In the genomic region with DNA sequence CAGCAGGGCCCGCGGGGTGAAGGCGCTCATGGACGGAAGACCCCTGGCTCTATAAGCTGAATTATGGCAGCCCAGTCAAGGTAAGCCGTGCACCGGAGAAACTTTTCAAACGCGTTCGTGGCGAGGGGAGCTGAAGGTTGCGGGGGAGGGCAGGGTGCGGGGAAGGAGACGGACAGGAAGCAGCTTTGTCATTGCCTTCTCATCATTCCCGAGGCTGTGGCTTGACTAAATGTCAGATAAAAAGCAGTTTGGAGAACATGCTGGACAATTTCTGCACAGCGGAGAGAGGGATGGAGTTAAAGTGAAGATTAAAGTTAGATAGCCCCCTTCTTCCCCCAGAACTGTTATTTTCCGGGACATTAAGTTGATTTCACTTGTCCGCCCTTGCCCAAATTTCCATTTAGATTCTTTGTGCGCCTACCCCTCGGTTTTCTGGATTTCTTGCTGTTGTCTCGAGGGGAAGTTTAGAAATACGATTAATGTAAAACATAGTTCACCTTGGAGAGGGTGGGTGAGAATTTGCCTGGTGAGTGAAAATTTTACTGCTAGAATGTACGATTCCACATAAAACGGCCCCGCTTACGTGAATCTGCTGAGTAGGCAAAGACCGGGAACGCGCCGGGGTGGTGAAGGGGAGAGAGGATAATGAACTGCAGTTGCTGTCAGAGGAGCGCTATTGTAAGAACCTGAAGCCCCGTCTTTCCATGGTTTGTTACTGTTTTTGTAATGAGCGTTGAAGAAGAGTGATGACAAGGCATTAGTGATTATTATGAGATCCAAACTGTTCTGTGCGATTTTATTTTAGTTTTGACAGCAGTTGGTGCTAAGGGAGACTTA, we compare ENCODE assay signal across 8 cellular contexts.
DNase-seq lines count a peak whose midpoint lies in the region; TF ChIP-seq lines count a peak whose summit lies in the region.

No MANE protein-coding gene starts in this region.

- H3K27ac ChIP-seq in PC-9 (peak overlapping the region; percentile 85), urinary bladder (ENCODE audit: low read depth) (peak overlapping the region; percentile 97)

- H3K79me2 ChIP-seq in PC-9 (ENCODE audit: low read depth), result peaks cover 43% of the 10 kb centered on the region

- no peak for TF ChIP-seq CTCF in PC-9 (conservative IDR thresholded peaks at IDR 0.05)

- H3K36me3 ChIP-seq in PC-9 (ENCODE audit: low read depth) (no peaks in the 10 kb centered on the region), urinary bladder (ENCODE audit: insufficient read depth) (no peaks in the 10 kb centered on the region)

- CTCF ChIA-PET in HEK293T (lab: Yijun Ruan, JAX) (interaction anchor here (1.0 to 1.9 kb wide), 2 partner anchors 36 to 85 kb away, joined by 3 to 5 read pairs; no protein-coding TSS in a partner anchor), PC-9 (lab: Charles Lee) (interaction anchor here (1.9 kb wide), 1 partner anchor 73 kb away, joined by 9 read pairs; a partner anchor contains a TSS)

- H3K4me1 ChIP-seq in PC-9 (replicated peaks; ENCODE audit: insufficient read depth) (peaks cover 46% of the 10 kb centered on the region), urinary bladder (ENCODE audit: insufficient read depth) (no peaks in the 10 kb centered on the region)

- BruUV-seq in PC-9 (replicated peaks; lab: Mats Ljungman, UMichigan), result TSS peak; percentile 56

- H3F3A ChIP-seq in PC-9 (ENCODE audit: insufficient read depth, low read depth), result peaks cover 21% of the 10 kb centered on the region

- H2AFZ ChIP-seq in PC-9, result peak overlapping the region; percentile 85

- H3K4me2 ChIP-seq in PC-9, result peak overlapping the region; percentile 98

- DNase-seq in AG08396 (ENCODE audit: low spot score) (peak; percentile 41), HEK293T (ENCODE audit: extremely low spot score) (peak; percentile 29), PC-9 (peak in 1 of 2 experiments; percentile 22), globus pallidus (ENCODE audit: low spot score) (peak; percentile 76), occipital lobe (lab: John Stamatoyannopoulos, UW) (peak; percentile 18), mesenteric fat pad (ENCODE audit: low spot score) (no peak)
- DNase-seq in activated naive CD4-positive, alpha-beta T cell treated with anti-CD3 and anti-CD28 coated beads, Interleukin-2, amount 50 U/mL, for 16 hours, result peak; percentile 28

- H3K9me2 ChIP-seq in PC-9 (ENCODE audit: insufficient read depth), result no peaks in the 10 kb centered on the region

- POLR2A ChIA-PET in HEK293T (lab: Yijun Ruan, JAX) (interaction anchor here (1.0 to 2.2 kb wide), 8 partner anchors 47 to 108 kb away, joined by 3 to 33 read pairs (median 4); a partner anchor contains a TSS), PC-9 (lab: Charles Lee; ENCODE audit: unreplicated experiment) (no interaction called here)

- WGBS in urinary bladder, result under 1% methylated on average over 33 of the region's 33 CpGs

- H4K20me1 ChIP-seq in PC-9 (ENCODE audit: insufficient read depth), result 0 out of 2 replicates have a peak, but pooled peaks cover 6% of the 10 kb centered on the region

- H3K4me3 ChIP-seq in PC-9 (peak overlapping the region; percentile 93), urinary bladder (ENCODE audit: low read depth, low read length) (peak overlapping the region; percentile 69)

- H3K9me3 ChIP-seq in PC-9 (ENCODE audit: insufficient read depth, low read depth), result no peaks in the 10 kb centered on the region

- H3K27me3 ChIP-seq in PC-9 (ENCODE audit: insufficient read depth, low read depth), result no peaks in the 10 kb centered on the region

- intact Hi-C loops in PC-9 (cut with micrococcal nuclease; ENCODE audit: unreplicated experiment), result loop anchor here (5.0 to 10.0 kb wide), 3 partner anchors 85 to 1533 kb away; a partner anchor contains a TSS

TF ChIP-seq in HEK293T, 16 proteins besides CTCF, POLR2A, EP300 and RAD21:
- TF ChIP-seq SUZ12 (IDR thresholded peaks at IDR 0.05), result no peak
- TF ChIP-seq, protein P1, sequence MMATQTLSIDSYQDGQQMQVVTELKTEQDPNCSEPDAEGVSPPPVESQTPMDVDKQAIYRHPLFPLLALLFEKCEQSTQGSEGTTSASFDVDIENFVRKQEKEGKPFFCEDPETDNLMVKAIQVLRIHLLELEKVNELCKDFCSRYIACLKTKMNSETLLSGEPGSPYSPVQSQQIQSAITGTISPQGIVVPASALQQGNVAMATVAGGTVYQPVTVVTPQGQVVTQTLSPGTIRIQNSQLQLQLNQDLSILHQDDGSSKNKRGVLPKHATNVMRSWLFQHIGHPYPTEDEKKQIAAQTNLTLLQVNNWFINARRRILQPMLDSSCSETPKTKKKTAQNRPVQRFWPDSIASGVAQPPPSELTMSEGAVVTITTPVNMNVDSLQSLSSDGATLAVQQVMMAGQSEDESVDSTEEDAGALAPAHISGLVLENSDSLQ (IDR thresholded peaks at IDR 0.05), result peak; percentile 71
- no peak for TF ChIP-seq ARNT (IDR thresholded peaks at IDR 0.05)
